Comparison of ENCODE assay signal across 8 cellular contexts in genomic region chr13:42883771-42884170, GRCh38.
A peak's percentile ranks its signal among the peaks of the same experiment; 100 is the strongest.
DNase-seq lines count a peak whose midpoint lies in the region; ATAC-seq, FAIRE-seq and TF ChIP-seq lines count a peak whose summit lies in the region.

No MANE protein-coding gene starts in this region.

- H3K27me3 Mint-ChIP-seq in MCF 10A (ENCODE audit: insufficient read depth, unreplicated experiment): no peaks in the 10 kb centered on the region

- no peaks in the 10 kb centered on the region for H3K4me1 ChIP-seq in breast epithelium

- WGBS in lower leg skin, 2 donors: 9 to 15% methylated on average over 4 of the region's 4 CpGs

- H3K27ac Mint-ChIP-seq in MCF 10A (ENCODE audit: low read depth, unreplicated experiment): no peak overlapping the region

- H3K4me3 ChIP-seq in breast epithelium (no peak overlapping the region), lower leg skin (ENCODE audit: low read depth, poor library complexity, severe bottlenecking) (no peak overlapping the region)

- CTCF ChIA-PET in MCF 10A (lab: Yijun Ruan, JAX): interaction anchor here (0.5 to 1.6 kb wide), 12 partner anchors 12 to 921 kb away, joined by 3 to 7 read pairs (median 4); no protein-coding TSS in a partner anchor

- intact Hi-C loops in MCF 10A (cut with micrococcal nuclease): loop anchor here (1.0 to 10.0 kb wide), 7 partner anchors 223 to 991 kb away; no protein-coding TSS in a partner anchor
- intact Hi-C loops in breast epithelium (cut with DNase I; ENCODE audit: low total_unique reads): no loop called here
- intact Hi-C loops in lower leg skin (cut with DNase I; ENCODE audit: low total_unique reads): no loop called here

- POLR2A ChIA-PET in MCF 10A (lab: Yijun Ruan, JAX): interaction anchor here (0.7 to 0.8 kb wide), 3 partner anchors 188 to 995 kb away, joined by 3 read pairs; partner anchors contain the start of genes CCDC122 and LACC1

- H3K27ac ChIP-seq in breast epithelium: no peak overlapping the region

- H3K36me3 ChIP-seq in breast epithelium: no peaks in the 10 kb centered on the region

- H3K9me3 ChIP-seq in breast epithelium: no peaks in the 10 kb centered on the region

- TF ChIP-seq POLR2A in breast epithelium (IDR thresholded peaks at IDR 0.05) (no peak), lower leg skin (IDR thresholded peaks at IDR 0.05) (no peak)

- peaks cover 7% of the 10 kb centered on the region for H3K9me3 Mint-ChIP-seq in MCF 10A (ENCODE audit: unreplicated experiment)

- H3K4me1 Mint-ChIP-seq in MCF 10A (ENCODE audit: insufficient read depth, unreplicated experiment): peaks cover 22% of the 10 kb centered on the region

- no peaks in the 10 kb centered on the region for H3K36me3 Mint-ChIP-seq in MCF 10A (ENCODE audit: insufficient read depth, unreplicated experiment)

- BruUV-seq in MCF 10A (replicated peaks; lab: Mats Ljungman, UMichigan): no TSS peak

- H3K4me3 Mint-ChIP-seq in MCF 10A (ENCODE audit: unreplicated experiment): no peak overlapping the region

- DNase-seq in MCF 10A (ENCODE audit: unreplicated experiment): peak; percentile 62
- DNase-seq in breast epithelium (ENCODE audit: low spot score in 2 of 2): no peak
- peak; percentile 50 for DNase-seq in NOMO-1 treated with dmso at 0.1 percent for 144 hours (lab: John Stamatoyannopoulos, UW; ENCODE audit: unreplicated experiment)
- DNase-seq in fibroblast of peridontal ligament (ENCODE audit: extremely low read depth): peak; percentile 71
- peak; percentile 29 for DNase-seq in urothelium cell line (ENCODE audit: low spot score)
- no peak for DNase-seq in lower leg skin (ENCODE audit: low spot score in 2 of 2)
- no peak for DNase-seq in mucosa of gallbladder (ENCODE audit: low spot score)

- ATAC-seq in HG03565 (IDR thresholded peaks at IDR 0.05; ENCODE audit: unreplicated experiment): no peak

- no peaks in the 10 kb centered on the region for H3K27me3 ChIP-seq in breast epithelium

- FAIRE-seq in urothelium cell line (lab: Jason Lieb, UNC): no peak

- peak; percentile 46 for TF ChIP-seq CTCF in MCF 10A (IDR thresholded peaks at IDR 0.05; ENCODE audit: unreplicated experiment)
- TF ChIP-seq CTCF in breast epithelium (IDR thresholded peaks at IDR 0.05): no peak
- no peak for TF ChIP-seq CTCF in lower leg skin (IDR thresholded peaks at IDR 0.05)

Comparison
In these comparisons a context has a peak if more than half of its experiments do, and no peak if none do; other contexts are left out.
1. DNase-seq: peak in MCF 10A (single experiment), NOMO-1 treated with dmso at 0.1 percent for 144 hours (single experiment), fibroblast of peridontal ligament (single experiment) and urothelium cell line (single experiment); none in breast epithelium (0 of 2), lower leg skin (0 of 2) and mucosa of gallbladder (single experiment).